ENCODE assay signal across 7 cellular contexts in genomic region chr2:222412334-222412733, GRCh38. TPM values are rescaled to one million over a fixed set of nuclear protein-coding genes. Genes with fewer than 3 reads are reported as not detected.
"Had no signal": no experiment of that assay in that cellular context is flagged by ENCODE, and none has a peak within 500 bp of the region (broad histone marks: within the 10 kb centered on the region; RNA-seq: fewer than 3 reads in every experiment).

No MANE protein-coding gene starts in this region.

RNA-seq across cellular contexts. Expression of gene SGPP2, which starts 12.0 kb away (rescaled TPM):
- total RNA-seq: GM23248, GM23338, H1, H4, H7, H9, HFFc6 had no signal
- polyA plus RNA-seq: GM23248 had no signal
